Comparison of ENCODE assay signal across 26 cellular contexts in the genomic region with DNA sequence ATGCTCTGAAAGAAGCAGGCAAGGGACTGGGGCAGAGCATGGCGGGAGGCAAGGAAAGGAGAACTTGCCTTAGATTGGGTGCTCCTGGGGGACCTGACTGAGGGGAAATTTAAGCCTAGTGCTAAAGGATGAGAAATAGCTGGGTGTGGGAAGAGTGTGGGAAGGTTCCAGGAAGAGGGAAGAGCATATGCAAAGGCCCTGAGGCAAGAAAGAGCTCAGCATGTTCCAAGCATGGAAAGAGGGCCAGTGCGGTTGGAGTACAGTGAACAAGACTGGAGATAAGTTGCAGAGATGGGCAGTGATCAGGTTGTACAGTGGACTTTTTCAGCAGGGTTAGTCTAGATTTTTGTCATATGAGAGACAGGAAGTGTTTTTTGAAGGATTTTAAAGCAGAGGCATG. TPM values are rescaled to one million over a fixed set of nuclear protein-coding genes. Genes with fewer than 3 reads are reported as not detected.
DNase-seq lines count a peak whose midpoint lies in the region; ATAC-seq and TF ChIP-seq lines count a peak whose summit lies in the region.
"Had no signal": no experiment of that assay in that cellular context is flagged by ENCODE, and none has a peak within 500 bp of the region (broad histone marks: within the 10 kb centered on the region; RNA-seq: fewer than 3 reads in every experiment).

No MANE protein-coding gene starts in this region.

- H3K4me3 ChIP-seq in Panc1 (ENCODE audit: low read depth in 2 of 2, low read length in 2 of 2) = no peak overlapping the region
- H3K4me3 ChIP-seq: BLaER1, GM12878 had no signal

- peak overlapping the region; percentile 3 for H3K27ac Mint-ChIP-seq in activated T-helper 2 cell treated with anti-CD3 and anti-CD28 coated beads, Interferon-gamma antibody, Interleukin-2, Interleukin-4, amounts not matched to agents 10 μg/mL and 5 μg/mL and 100 μg/mL, durations not matched to agents 14 hours and 24 hours and 36 hours
- H3K27ac Mint-ChIP-seq in endothelial cell (ENCODE audit: unreplicated experiment) = no peak overlapping the region
- H3K27ac Mint-ChIP-seq in activated naive CD4-positive, alpha-beta T cell treated with anti-CD3 and anti-CD28 coated beads for 36 hours = no peak overlapping the region

- peaks cover 79% of the 10 kb centered on the region for H3K36me3 Mint-ChIP-seq in activated T-helper 2 cell treated with anti-CD3 and anti-CD28 coated beads, Interferon-gamma antibody, Interleukin-2, Interleukin-4, amounts not matched to agents 10 μg/mL and 5 μg/mL and 100 μg/mL, durations not matched to agents 14 hours and 24 hours and 36 hours (ENCODE audit: low read depth)
- H3K36me3 Mint-ChIP-seq in endothelial cell (ENCODE audit: low read depth, unreplicated experiment) = peaks cover 64% of the 10 kb centered on the region
- peaks cover 4% of the 10 kb centered on the region for H3K36me3 Mint-ChIP-seq in activated naive CD4-positive, alpha-beta T cell treated with anti-CD3 and anti-CD28 coated beads for 36 hours (ENCODE audit: low read depth)

- no peaks in the 10 kb centered on the region for H3K4me1 ChIP-seq in Panc1 (ENCODE audit: control insufficient read depth, insufficient read depth, low read length)
- H3K4me1 ChIP-seq: BE2C, BLaER1 had no signal

- DNase-seq in Panc1 (ENCODE audit: low read depth, low spot score) = no peak
- DNase-seq in activated T-helper 2 cell treated with anti-CD3 and anti-CD28 coated beads, Interferon-gamma antibody, Interleukin-2, Interleukin-4, amounts not matched to agents 10 μg/mL and 5 μg/mL and 100 μg/mL, durations not matched to agents 14 hours and 24 hours and 36 hours (ENCODE audit: low spot score) = no peak
- DNase-seq in endothelial cell (ENCODE audit: low spot score) = no peak
- no peak for DNase-seq in UCSD-AML1 (lab: John Stamatoyannopoulos, UW; ENCODE audit: unreplicated experiment)
- DNase-seq in retina = no peak
- no peak for DNase-seq in activated naive CD4-positive, alpha-beta T cell treated with anti-CD3 and anti-CD28 coated beads for 36 hours
- DNase-seq in NCI-H1048 (lab: John Stamatoyannopoulos, UW) = no peak
- DNase-seq: 8988T; ACHN; BE2C; C1 segment of cervical spinal cord; CD4-positive, alpha-beta memory T cell; CD4-positive, CD25-positive, alpha-beta regulatory T cell; CD8-positive, alpha-beta memory T cell; COR-L47; DMS 273 treated with DMSO at 0.1 percent for 48 hours; DMS153; DMS79; DND-41; EL; GDM1 had no signal

- H3K4me1 Mint-ChIP-seq in activated T-helper 2 cell treated with anti-CD3 and anti-CD28 coated beads, Interferon-gamma antibody, Interleukin-2, Interleukin-4, amounts not matched to agents 10 μg/mL and 5 μg/mL and 100 μg/mL, durations not matched to agents 14 hours and 24 hours and 36 hours (ENCODE audit: low read depth) = peaks cover 5% of the 10 kb centered on the region
- no peaks in the 10 kb centered on the region for H3K4me1 Mint-ChIP-seq in endothelial cell (ENCODE audit: unreplicated experiment)
- H3K4me1 Mint-ChIP-seq in activated naive CD4-positive, alpha-beta T cell treated with anti-CD3 and anti-CD28 coated beads for 36 hours (ENCODE audit: low read depth) = peaks cover 2% of the 10 kb centered on the region

- CTCF ChIA-PET in Panc1 (lab: Charles Lee) = no interaction called here
- CTCF ChIA-PET in activated naive CD4-positive, alpha-beta T cell treated with anti-CD3 and anti-CD28 coated beads for 36 hours (lab: Charles Lee) = interaction anchor here (0.6 to 1.0 kb wide), 3 partner anchors 16 to 499 kb away, joined by 3 to 4 read pairs (median 3); no protein-coding TSS in a partner anchor

- H3K27me3 ChIP-seq in Panc1 (ENCODE audit: control insufficient read depth, insufficient read depth, low read length) = no peaks in the 10 kb centered on the region
- H3K27me3 ChIP-seq: BE2C, BLaER1 had no signal

- no peak overlapping the region for H3K4me3 Mint-ChIP-seq in activated T-helper 2 cell treated with anti-CD3 and anti-CD28 coated beads, Interferon-gamma antibody, Interleukin-2, Interleukin-4, amounts not matched to agents 10 μg/mL and 5 μg/mL and 100 μg/mL, durations not matched to agents 14 hours and 24 hours and 36 hours (ENCODE audit: low read depth)
- H3K4me3 Mint-ChIP-seq in endothelial cell (ENCODE audit: unreplicated experiment) = peak overlapping the region; percentile 27
- H3K4me3 Mint-ChIP-seq in activated naive CD4-positive, alpha-beta T cell treated with anti-CD3 and anti-CD28 coated beads for 36 hours = no peak overlapping the region
- H3K4me3 Mint-ChIP-seq: CD14-positive monocyte; CD4-positive, alpha-beta memory T cell; CD4-positive, CD25-positive, alpha-beta regulatory T cell; CD8-positive, alpha-beta memory T cell had no signal

- H3K27me3 Mint-ChIP-seq in activated T-helper 2 cell treated with anti-CD3 and anti-CD28 coated beads, Interferon-gamma antibody, Interleukin-2, Interleukin-4, amounts not matched to agents 10 μg/mL and 5 μg/mL and 100 μg/mL, durations not matched to agents 14 hours and 24 hours and 36 hours (ENCODE audit: low read depth) = no peaks in the 10 kb centered on the region
- H3K27me3 Mint-ChIP-seq in endothelial cell (ENCODE audit: unreplicated experiment) = peaks cover 6% of the 10 kb centered on the region
- H3K27me3 Mint-ChIP-seq in activated naive CD4-positive, alpha-beta T cell treated with anti-CD3 and anti-CD28 coated beads for 36 hours (ENCODE audit: low read depth) = no peaks in the 10 kb centered on the region
- H3K27me3 Mint-ChIP-seq: CD4-positive, alpha-beta memory T cell; CD4-positive, CD25-positive, alpha-beta regulatory T cell; CD8-positive, alpha-beta memory T cell had no signal

- TSS peak; percentile 74 for BruUV-seq in Panc1 (replicated peaks; lab: Mats Ljungman, UMichigan)

- intact Hi-C loops in Panc1 (cut with micrococcal nuclease; ENCODE audit: unreplicated experiment) = no loop called here
- intact Hi-C loops in activated T-helper 2 cell treated with anti-CD3 and anti-CD28 coated beads, Interferon-gamma antibody, Interleukin-2, Interleukin-4, amounts not matched to agents 10 μg/mL and 5 μg/mL and 100 μg/mL, durations not matched to agents 14 hours and 24 hours and 36 hours (cut with micrococcal nuclease) = no loop called here
- intact Hi-C loops in activated naive CD4-positive, alpha-beta T cell treated with anti-CD3 and anti-CD28 coated beads for 36 hours (cut with micrococcal nuclease) = no loop called here

- no peak for TF ChIP-seq CTCF in Panc1 (IDR thresholded peaks at IDR 0.05)
- no peak for TF ChIP-seq CTCF in endothelial cell (IDR thresholded peaks at IDR 0.05; ENCODE audit: unreplicated experiment)

- no peaks in the 10 kb centered on the region for H3K36me3 ChIP-seq in Panc1 (ENCODE audit: control insufficient read depth, insufficient read depth, low read length)
- H3K36me3 ChIP-seq: BE2C had no signal

- in situ Hi-C loops in Panc1 (cut with HindIII; ENCODE audit: low pct_unique_long_range_greater_than_20kb, low sequenced_read_pairs) = no loop called here

- H3K9me3 ChIP-seq in Panc1 (ENCODE audit: control insufficient read depth, insufficient read depth, low read depth, low read length) = no peaks in the 10 kb centered on the region
- H3K9me3 ChIP-seq: BE2C, BLaER1 had no signal

- H3K27ac ChIP-seq in Panc1 (ENCODE audit: low read length) = no peak overlapping the region
- H3K27ac ChIP-seq: BLaER1 had no signal

- POLR2A ChIA-PET in Panc1 (lab: Charles Lee) = no interaction called here

- ATAC-seq in Panc1 = no peak
- ATAC-seq: GM12878 had no signal

- H3K9me3 Mint-ChIP-seq in activated T-helper 2 cell treated with anti-CD3 and anti-CD28 coated beads, Interferon-gamma antibody, Interleukin-2, Interleukin-4, amounts not matched to agents 10 μg/mL and 5 μg/mL and 100 μg/mL, durations not matched to agents 14 hours and 24 hours and 36 hours = no peaks in the 10 kb centered on the region
- no peaks in the 10 kb centered on the region for H3K9me3 Mint-ChIP-seq in endothelial cell (ENCODE audit: unreplicated experiment)
- H3K9me3 Mint-ChIP-seq in activated naive CD4-positive, alpha-beta T cell treated with anti-CD3 and anti-CD28 coated beads for 36 hours = no peaks in the 10 kb centered on the region
- H3K9me3 Mint-ChIP-seq: CD4-positive, alpha-beta memory T cell; CD4-positive, CD25-positive, alpha-beta regulatory T cell; CD8-positive, alpha-beta memory T cell had no signal

RNA-seq across cellular contexts. Expression of gene CLSTN3, which starts 9.0 kb away (rescaled TPM):
- total RNA-seq in Panc1 (2021; ENCODE audit: unreplicated experiment) (5.9 TPM), endothelial cell (ENCODE audit: unreplicated experiment) (134 TPM)
- 13.7 TPM for polyA plus RNA-seq in Panc1 (2012; ENCODE audit: insufficient read length)
- total RNA-seq in activated T-helper 2 cell treated with anti-CD3 and anti-CD28 coated beads, Interferon-gamma antibody, Interleukin-2, Interleukin-4, amounts not matched to agents 10 μg/mL and 5 μg/mL and 100 μg/mL, durations not matched to agents 14 hours and 24 hours and 36 hours = 57.8 and 60.7 TPM in 2 replicates
- 10 to 100 TPM; 18.3 to 21.8 TPM for total RNA-seq in activated naive CD4-positive, alpha-beta T cell treated with anti-CD3 and anti-CD28 coated beads for 36 hours
- polyA plus RNA-seq: CD14-positive monocyte had no signal

RNA-seq across cellular contexts. Expression of gene RBP5, which starts 10.5 kb away (rescaled TPM):
- total RNA-seq in Panc1 (2021; ENCODE audit: unreplicated experiment) (not detected), endothelial cell (ENCODE audit: unreplicated experiment) (1.0 TPM)
- 1.3 TPM for polyA plus RNA-seq in Panc1 (2012; ENCODE audit: insufficient read length)
- total RNA-seq in activated T-helper 2 cell treated with anti-CD3 and anti-CD28 coated beads, Interferon-gamma antibody, Interleukin-2, Interleukin-4, amounts not matched to agents 10 μg/mL and 5 μg/mL and 100 μg/mL, durations not matched to agents 14 hours and 24 hours and 36 hours = 1.2 TPM in 1 of 2 replicates, not detected in the other
- total RNA-seq in activated naive CD4-positive, alpha-beta T cell treated with anti-CD3 and anti-CD28 coated beads for 36 hours = under 1 TPM in 1 of 2 experiments, not detected in 1; 0.57 TPM
- total RNA-seq: A673; CD4-positive, CD25-positive, alpha-beta regulatory T cell; G401 had no signal
- polyA plus RNA-seq: CD14-positive monocyte; CD4-positive, alpha-beta memory T cell; CD4-positive, CD25-positive, alpha-beta regulatory T cell; CD8-positive, alpha-beta memory T cell had no signal

RNA-seq across cellular contexts. Expression of gene C1RL, which starts 30.2 kb away (rescaled TPM):
- 10.7 TPM for total RNA-seq in Panc1 (2021; ENCODE audit: unreplicated experiment)
- polyA plus RNA-seq in Panc1 (2012; ENCODE audit: insufficient read length) = 6.9 TPM
- total RNA-seq in activated T-helper 2 cell treated with anti-CD3 and anti-CD28 coated beads, Interferon-gamma antibody, Interleukin-2, Interleukin-4, amounts not matched to agents 10 μg/mL and 5 μg/mL and 100 μg/mL, durations not matched to agents 14 hours and 24 hours and 36 hours = 20.2 and 28.7 TPM in 2 replicates
- total RNA-seq in endothelial cell (ENCODE audit: unreplicated experiment) = 62.3 TPM
- 10 to 100 TPM; 10.3 to 11.5 TPM for total RNA-seq in activated naive CD4-positive, alpha-beta T cell treated with anti-CD3 and anti-CD28 coated beads for 36 hours

RNA-seq across cellular contexts. Expression of gene C1R, which starts 47.0 kb away (rescaled TPM):
- total RNA-seq in Panc1 (2021; ENCODE audit: unreplicated experiment) (1.3 TPM), endothelial cell (ENCODE audit: unreplicated experiment) (1.4 TPM)
- 1.8 TPM for polyA plus RNA-seq in Panc1 (2012; ENCODE audit: insufficient read length)
- 1.5 and 2.5 TPM in 2 replicates for total RNA-seq in activated T-helper 2 cell treated with anti-CD3 and anti-CD28 coated beads, Interferon-gamma antibody, Interleukin-2, Interleukin-4, amounts not matched to agents 10 μg/mL and 5 μg/mL and 100 μg/mL, durations not matched to agents 14 hours and 24 hours and 36 hours
- total RNA-seq in activated naive CD4-positive, alpha-beta T cell treated with anti-CD3 and anti-CD28 coated beads for 36 hours = 1 to 10 TPM; 1.4 to 1.5 TPM

RNA-seq across cellular contexts. Expression of gene PEX5, which starts 50.3 kb away (rescaled TPM):
- 26.9 TPM for total RNA-seq in Panc1 (2021; ENCODE audit: unreplicated experiment)
- 24.8 TPM for polyA plus RNA-seq in Panc1 (2012; ENCODE audit: insufficient read length)
- 26.4 and 28.3 TPM in 2 replicates for total RNA-seq in activated T-helper 2 cell treated with anti-CD3 and anti-CD28 coated beads, Interferon-gamma antibody, Interleukin-2, Interleukin-4, amounts not matched to agents 10 μg/mL and 5 μg/mL and 100 μg/mL, durations not matched to agents 14 hours and 24 hours and 36 hours
- total RNA-seq in endothelial cell (ENCODE audit: unreplicated experiment) = 22.2 TPM
- 10 to 100 TPM; 29.7 to 30.9 TPM for total RNA-seq in activated naive CD4-positive, alpha-beta T cell treated with anti-CD3 and anti-CD28 coated beads for 36 hours
